In the genomic region with DNA sequence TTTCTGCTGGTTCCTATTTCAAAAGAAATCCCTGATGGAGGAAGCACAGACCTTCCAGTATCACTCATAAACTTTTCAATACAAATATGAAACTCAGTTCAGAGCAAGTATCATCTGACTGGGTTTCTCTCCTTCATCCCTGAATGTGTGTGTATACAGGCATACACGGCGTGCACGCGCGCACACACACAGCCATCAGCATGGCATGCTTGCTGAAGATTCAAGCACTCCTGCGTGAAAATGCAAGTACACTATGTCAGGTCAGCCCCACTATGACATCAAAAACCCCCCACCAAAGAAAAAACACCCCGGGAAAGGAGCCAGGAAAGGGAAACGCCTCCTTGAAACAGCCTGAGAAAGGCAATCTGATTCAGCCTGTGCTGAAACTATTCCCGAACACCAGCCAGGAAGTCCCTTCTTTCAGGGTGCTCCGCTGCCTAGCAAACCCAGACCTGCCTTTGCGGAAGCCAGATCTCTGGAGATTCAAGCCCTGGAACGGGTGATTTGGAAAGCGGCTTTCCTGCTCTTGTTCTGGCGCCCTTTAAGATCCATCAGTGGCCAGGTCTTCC, we compare ENCODE assay signal across 8 cellular contexts. TPM values are rescaled to one million over a fixed set of nuclear protein-coding genes. Genes with fewer than 3 reads are reported as not detected.
A peak's percentile ranks its signal among the peaks of the same experiment; 100 is the strongest.
DNase-seq lines count a peak whose midpoint lies in the region; ATAC-seq lines count a peak whose summit lies in the region.

No MANE protein-coding gene starts in this region.

- no peaks in the 10 kb centered on the region for H3K27me3 ChIP-seq in adipocyte (replicated peaks; ENCODE audit: control insufficient read depth, insufficient read depth, low read length)

- H3K9me3 ChIP-seq in adipocyte (ENCODE audit: control insufficient read depth, low read length): peaks cover 4% of the 10 kb centered on the region

- intact Hi-C loops in sciatic nerve (cut with DNase I): no loop called here

- peak; percentile 28 for ATAC-seq in HG03175 (IDR thresholded peaks at IDR 0.05; ENCODE audit: unreplicated experiment)
- ATAC-seq in sciatic nerve: peak; percentile 72

- H3K36me3 ChIP-seq in adipocyte (ENCODE audit: control insufficient read depth, insufficient read depth, low read length, severe bottlenecking): no peaks in the 10 kb centered on the region

- DNase-seq in stimulated activated CD4-positive, alpha-beta T cell treated with anti-CD3 and anti-CD28 coated beads, Interleukin-15, amount 100 ng/mL, for 24 hours: peak; percentile 33
- no peak for DNase-seq in stimulated activated CD4-positive, alpha-beta T cell treated with anti-CD3 and anti-CD28 coated beads, Interleukin-12 subunit alpha, Interleukin-12 subunit beta, amount 100 ng/mL, for 4 hours
- DNase-seq in adipocyte (ENCODE audit: low read depth): peak; percentile 55
- DNase-seq in hepatic stellate cell (ENCODE audit: low spot score): peak; percentile 25
- DNase-seq in sciatic nerve (ENCODE audit: low spot score): no peak
- no peak for DNase-seq in GOT3 (lab: John Stamatoyannopoulos, UW)
- DNase-seq in SW 1271 (lab: John Stamatoyannopoulos, UW): no peak

- H3K4me3 ChIP-seq in adipocyte (ENCODE audit: low read length): peak overlapping the region; percentile 76

- peak overlapping the region; percentile 70 for H3K9ac ChIP-seq in adipocyte (ENCODE audit: low read length)

- H3K4me1 ChIP-seq in adipocyte (ENCODE audit: control insufficient read depth, insufficient read depth, low read length): peaks cover 45% of the 10 kb centered on the region

RNA-seq across cellular contexts. Expression of a gene that starts 0.8 kb away (rescaled TPM):
- total RNA-seq in sciatic nerve: 32.8 TPM

RNA-seq across cellular contexts. Expression of a gene that starts 19.1 kb away (rescaled TPM):
- 24.6 TPM for total RNA-seq in sciatic nerve

Comparison
In these comparisons a context has a peak if more than half of its experiments do, and no peak if none do; other contexts are left out.
1. DNase-seq: peak in stimulated activated CD4-positive, alpha-beta T cell treated with anti-CD3 and anti-CD28 coated beads, Interleukin-15, amount 100 ng/mL, for 24 hours (single experiment), adipocyte (single experiment) and hepatic stellate cell (single experiment); none in stimulated activated CD4-positive, alpha-beta T cell treated with anti-CD3 and anti-CD28 coated beads, Interleukin-12 subunit alpha, Interleukin-12 subunit beta, amount 100 ng/mL, for 4 hours (single experiment), sciatic nerve (single experiment), GOT3 (single experiment) and SW 1271 (0 of 2).